Comparison of ENCODE assay signal across 8 cellular contexts in genomic region chr1:98794196-98794886, GRCh38.
A peak's percentile ranks its signal among the peaks of the same experiment; 100 is the strongest.
DNase-seq lines count a peak whose midpoint lies in the region; ATAC-seq and TF ChIP-seq lines count a peak whose summit lies in the region.

No MANE protein-coding gene starts in this region.

- no peaks in the 10 kb centered on the region for H3K9me3 ChIP-seq in neural cell (ENCODE audit: low read length)

- peak; percentile 63 for TF ChIP-seq RAD21 in neural cell (conservative IDR thresholded peaks at IDR 0.05)

- H3K4me3 Mint-ChIP-seq in activated CD8-positive, alpha-beta T cell treated with anti-CD3 and anti-CD28 coated beads, Interleukin-2, amount 10 ng/mL, durations not matched to agents 7 days and 5 days, result no peak overlapping the region

- no peaks in the 10 kb centered on the region for H3K36me3 Mint-ChIP-seq in activated CD8-positive, alpha-beta T cell treated with anti-CD3 and anti-CD28 coated beads, Interleukin-2, amount 10 ng/mL, durations not matched to agents 7 days and 5 days (ENCODE audit: low read depth)

- DNase-seq in DMS114 treated with DMSO at 0.1 percent for 48 hours (lab: John Stamatoyannopoulos, UW; ENCODE audit: unreplicated experiment) (peak; percentile 36), NCI-H748 treated with DMSO at 0.1 percent for 48 hours (lab: John Stamatoyannopoulos, UW) (peak; percentile 35), ureter (ENCODE audit: low spot score) (peak; percentile 52)
- peak; percentile 67 for DNase-seq in activated CD8-positive, alpha-beta T cell treated with anti-CD3 and anti-CD28 coated beads, Interleukin-2, amount 10 ng/mL, durations not matched to agents 7 days and 5 days

- no peaks in the 10 kb centered on the region for H3F3A ChIP-seq in neural cell (ENCODE audit: insufficient read depth, low read length, poor library complexity, severe bottlenecking)

- no peak overlapping the region for H3K27ac ChIP-seq in neural cell (ENCODE audit: low read length)

- H3K4me2 ChIP-seq in neural cell (ENCODE audit: low read length), result no peak overlapping the region

- no peaks in the 10 kb centered on the region for H3K9me2 ChIP-seq in neural cell (ENCODE audit: insufficient read depth, low read length)

- H3K4me3 ChIP-seq in neural cell (ENCODE audit: low read length), result no peak overlapping the region

- POLR2A ChIA-PET in activated CD8-positive, alpha-beta T cell treated with anti-CD3 and anti-CD28 coated beads, Interleukin-2, amount 10 ng/mL, durations not matched to agents 7 days and 5 days (lab: Charles Lee), result no interaction called here

- no peak overlapping the region for H3K9ac ChIP-seq in neural cell (ENCODE audit: low read length)

- no peaks in the 10 kb centered on the region for H3K36me3 ChIP-seq in neural cell (ENCODE audit: insufficient read depth, low read length)

- peak; percentile 96 for ATAC-seq in GM19397 (IDR thresholded peaks at IDR 0.05; ENCODE audit: unreplicated experiment)
- peak; percentile 97 for ATAC-seq in HG03432 (IDR thresholded peaks at IDR 0.05; ENCODE audit: unreplicated experiment)
- ATAC-seq in activated CD8-positive, alpha-beta T cell treated with anti-CD3 and anti-CD28 coated beads, Interleukin-2, amount 10 ng/mL, durations not matched to agents 7 days and 5 days, result peak; percentile 86
- peak; percentile 89 for ATAC-seq in esophagus mucosa

- TF ChIP-seq EP300 in neural cell (conservative IDR thresholded peaks at IDR 0.05; ENCODE audit: poor library complexity, severe bottlenecking), result no peak

- H3K9me3 Mint-ChIP-seq in activated CD8-positive, alpha-beta T cell treated with anti-CD3 and anti-CD28 coated beads, Interleukin-2, amount 10 ng/mL, durations not matched to agents 7 days and 5 days (ENCODE audit: insufficient read depth), result no peaks in the 10 kb centered on the region

- H3K27me3 ChIP-seq in neural cell (ENCODE audit: insufficient read depth, low read depth, low read length), result no peaks in the 10 kb centered on the region

- TF ChIP-seq CTCF in neural cell (IDR thresholded peaks at IDR 0.05; ENCODE audit: poor library complexity, severe bottlenecking), result peak; percentile 63

- no peaks in the 10 kb centered on the region for H3K79me2 ChIP-seq in neural cell (replicated peaks; ENCODE audit: insufficient read depth, low read length)

- CTCF ChIA-PET in activated CD8-positive, alpha-beta T cell treated with anti-CD3 and anti-CD28 coated beads, Interleukin-2, amount 10 ng/mL, durations not matched to agents 7 days and 5 days (lab: Charles Lee), result interaction anchor here (0.6 to 2.3 kb wide), 23 partner anchors 12 to 688 kb away, joined by 3 to 11 read pairs (median 3); no protein-coding TSS in a partner anchor

- peaks cover 6% of the 10 kb centered on the region for H3K27me3 Mint-ChIP-seq in activated CD8-positive, alpha-beta T cell treated with anti-CD3 and anti-CD28 coated beads, Interleukin-2, amount 10 ng/mL, durations not matched to agents 7 days and 5 days (ENCODE audit: low read depth)

- no peak overlapping the region for H2AFZ ChIP-seq in neural cell (ENCODE audit: low read depth, low read length)

- no peak overlapping the region for H3K27ac Mint-ChIP-seq in activated CD8-positive, alpha-beta T cell treated with anti-CD3 and anti-CD28 coated beads, Interleukin-2, amount 10 ng/mL, durations not matched to agents 7 days and 5 days

- no peaks in the 10 kb centered on the region for H4K20me1 ChIP-seq in neural cell (ENCODE audit: insufficient read depth)

- peaks cover 22% of the 10 kb centered on the region for H3K4me1 Mint-ChIP-seq in activated CD8-positive, alpha-beta T cell treated with anti-CD3 and anti-CD28 coated beads, Interleukin-2, amount 10 ng/mL, durations not matched to agents 7 days and 5 days (ENCODE audit: low read depth)

TF ChIP-seq in neural cell, 6 proteins besides CTCF, POLR2A, EP300 and RAD21:
- peak; percentile 61 for TF ChIP-seq SMC3 (conservative IDR thresholded peaks at IDR 0.05; ENCODE audit: poor library complexity)
- TF ChIP-seq EZH2 (IDR thresholded peaks at IDR 0.05; ENCODE audit: borderline replicate concordance, insufficient read depth, low read length, poor library complexity, severe bottlenecking), result no peak
